ENCODE assay signal across 16 cellular contexts in genomic region chr10:20714979-20715378, GRCh38.
A peak's percentile ranks its signal among the peaks of the same experiment; 100 is the strongest.
DNase-seq lines count a peak whose midpoint lies in the region; ATAC-seq and TF ChIP-seq lines count a peak whose summit lies in the region.
"Had no signal": no experiment of that assay in that cellular context is flagged by ENCODE, and none has a peak within 500 bp of the region (broad histone marks: within the 10 kb centered on the region; RNA-seq: fewer than 3 reads in every experiment).

No MANE protein-coding gene starts in this region.

- no peak overlapping the region for H4K5ac ChIP-seq in H9 (ENCODE audit: insufficient read length, low read depth, low read length)

- H3K27me3 ChIP-seq in H9 (ENCODE audit: insufficient read depth, low read length) (no peaks in the 10 kb centered on the region), trophoblast cell (ENCODE audit: insufficient read depth, low read length) (no peaks in the 10 kb centered on the region), uterus (no peaks in the 10 kb centered on the region)

- no peak overlapping the region for H2BK120ac ChIP-seq in H9 (ENCODE audit: low read depth, low read length, poor library complexity, severe bottlenecking)
- no peak overlapping the region for H2BK120ac ChIP-seq in trophoblast cell (ENCODE audit: insufficient read depth, low read length, poor library complexity)

- no peak overlapping the region for H3K4me2 ChIP-seq in H9 (ENCODE audit: insufficient read depth, insufficient read length, low read length)
- no peak overlapping the region for H3K4me2 ChIP-seq in trophoblast cell (ENCODE audit: low read length)

- H3K23me2 ChIP-seq in H9 (ENCODE audit: insufficient read length, low read depth, low read length, poor library complexity, severe bottlenecking), result no peaks in the 10 kb centered on the region

- TF ChIP-seq CTCF in H9 (conservative IDR thresholded peaks at IDR 0.05) (peak; percentile 26; the same call in 2 of the 3 replicates), chondrocyte (IDR thresholded peaks at IDR 0.05) (peak; percentile 15), uterus (IDR thresholded peaks at IDR 0.05) (no peak)

- H2BK12ac ChIP-seq in H9 (ENCODE audit: insufficient read length, low read depth, low read length) (no peak overlapping the region), trophoblast cell (ENCODE audit: low read length) (no peak overlapping the region)

- H3K27ac Mint-ChIP-seq in H9 (peak overlapping the region in 1 of 3 experiments; percentile 63; a peak in 1 of 7 replicates), chondrocyte (ENCODE audit: unreplicated experiment) (no peak overlapping the region)
- H3K27ac Mint-ChIP-seq: CD8-positive, alpha-beta T cell had no signal

- H2BK15ac ChIP-seq in H9 (ENCODE audit: low read depth, low read length), result no peak overlapping the region

- H3K9ac ChIP-seq in H9 (ENCODE audit: extremely low read depth, insufficient read length, low read length), result no peak overlapping the region
- no peak overlapping the region for H3K9ac ChIP-seq in trophoblast cell (ENCODE audit: low read length)

- H3K79me2 ChIP-seq in H9 (ENCODE audit: insufficient read depth, low read length), result no peaks in the 10 kb centered on the region
- no peaks in the 10 kb centered on the region for H3K79me2 ChIP-seq in trophoblast cell (ENCODE audit: control insufficient read depth, insufficient read depth, low read length, poor library complexity)

- H3K23ac ChIP-seq in H9 (ENCODE audit: insufficient read length, low read depth, low read length), result no peak overlapping the region
- no peak overlapping the region for H3K23ac ChIP-seq in trophoblast cell (ENCODE audit: low read length)

- DNase-seq in H9 (no peak), chondrocyte (ENCODE audit: low spot score) (no peak), trophoblast cell (no peak), uterus (no peak), NOMO-1 (lab: John Stamatoyannopoulos, UW; ENCODE audit: unreplicated experiment in 2 of 2) (no peak)
- DNase-seq: C1 segment of cervical spinal cord; Caco-2; CD8-positive, alpha-beta T cell; DMS153; DMS79; EL; GF-D8; GOT3; HCEC 1CT had no signal

- H3K18ac ChIP-seq in H9 (ENCODE audit: insufficient read length, low read depth, low read length), result no peak overlapping the region
- H3K18ac ChIP-seq in trophoblast cell (ENCODE audit: low read length), result no peak overlapping the region

- H3K4me1 ChIP-seq in H9 (ENCODE audit: insufficient read depth, low read length) (no peaks in the 10 kb centered on the region), trophoblast cell (ENCODE audit: control insufficient read depth in 1 of 2, insufficient read depth in 2 of 2, low read length in 2 of 2) (peaks cover 6 to 7% of the 10 kb centered on the region in 2 experiments), uterus (no peaks in the 10 kb centered on the region)
- H3K4me1 ChIP-seq: Caco-2 had no signal

- H4K91ac ChIP-seq in H9 (ENCODE audit: insufficient read length, low read depth, low read length), result no peak overlapping the region
- H4K91ac ChIP-seq in trophoblast cell (ENCODE audit: low read depth, low read length), result no peak overlapping the region

- no peak overlapping the region for H3K56ac ChIP-seq in H9 (ENCODE audit: insufficient read length, low read depth, low read length)

- no peak for TF ChIP-seq POLR2A in uterus (IDR thresholded peaks at IDR 0.05)

- no CpG with 5 or more reads among the region's 1 CpG for WGBS in H9 (ENCODE audit: extremely low coverage, insufficient read length, low lambda C conversion rate)
- no CpG with 5 or more reads among the region's 1 CpG for WGBS in trophoblast cell (ENCODE audit: extremely low coverage, insufficient coverage, insufficient read length)

- no peaks in the 10 kb centered on the region for H4K20me1 ChIP-seq in H9 (ENCODE audit: control insufficient read depth, insufficient read depth, insufficient read length)

- H3K9me3 ChIP-seq in H9 (ENCODE audit: control insufficient read depth, low read depth, low read length) (no peaks in the 10 kb centered on the region), trophoblast cell (ENCODE audit: insufficient read depth, low read depth, low read length) (no peaks in the 10 kb centered on the region), uterus (no peaks in the 10 kb centered on the region)
- H3K9me3 ChIP-seq: Caco-2 had no signal

- intact Hi-C loops in uterus (cut with DNase I; ENCODE audit: low total_unique reads), result no loop called here

- H2AFZ ChIP-seq in H9 (ENCODE audit: low read length), result no peak overlapping the region
- no peak overlapping the region for H2AFZ ChIP-seq in trophoblast cell (ENCODE audit: insufficient read depth, low read length, poor library complexity)

- no peak overlapping the region for H2AK5ac ChIP-seq in H9 (ENCODE audit: insufficient read length, low read length)
- H2AK5ac ChIP-seq in trophoblast cell (ENCODE audit: low read length), result no peak overlapping the region

- no peak overlapping the region for H2BK20ac ChIP-seq in H9 (ENCODE audit: low read depth, low read length, poor library complexity, severe bottlenecking)

- H3K4me3 Mint-ChIP-seq in H9 (no peak overlapping the region), chondrocyte (ENCODE audit: unreplicated experiment) (no peak overlapping the region)
- H3K4me3 Mint-ChIP-seq: CD8-positive, alpha-beta T cell had no signal

- peaks cover 16 to 26% of the 10 kb centered on the region in 2 experiments for H3K4me1 Mint-ChIP-seq in H9
- H3K4me1 Mint-ChIP-seq in chondrocyte (ENCODE audit: low read depth), result peaks cover 13% of the 10 kb centered on the region

- peaks cover under 1 to 3% of the 10 kb centered on the region in 2 experiments; a peak in 1 of 5 replicates for H3K9me3 Mint-ChIP-seq in H9
- H3K9me3 Mint-ChIP-seq in chondrocyte (ENCODE audit: low read depth), result peaks cover 4% of the 10 kb centered on the region

- H2BK5ac ChIP-seq in H9 (ENCODE audit: insufficient read length, low read length) (no peak overlapping the region), trophoblast cell (ENCODE audit: low read depth, low read length, poor library complexity) (no peak overlapping the region)

- H3K4ac ChIP-seq in H9 (ENCODE audit: low read depth, low read length) (no peak overlapping the region), trophoblast cell (ENCODE audit: low read depth, low read length) (no peak overlapping the region)

- H3K79me1 ChIP-seq in H9 (ENCODE audit: insufficient read depth, low read depth, low read length, poor library complexity, severe bottlenecking) (no peaks in the 10 kb centered on the region), trophoblast cell (ENCODE audit: low read length) (peaks cover 1% of the 10 kb centered on the region)

- H3K14ac ChIP-seq in H9 (ENCODE audit: insufficient read depth, low read length) (no peak overlapping the region), trophoblast cell (ENCODE audit: low read length) (no peak overlapping the region)

- H3K27me3 Mint-ChIP-seq in H9 (ENCODE audit: low read depth) (peaks cover 12% of the 10 kb centered on the region), chondrocyte (ENCODE audit: low read depth) (no peaks in the 10 kb centered on the region)

- H4K8ac ChIP-seq in H9 (replicated peaks; ENCODE audit: insufficient read length, low read depth, low read length) (no peak overlapping the region), trophoblast cell (ENCODE audit: low read depth, low read length) (no peak overlapping the region)

- no peak overlapping the region for H3K4me3 ChIP-seq in trophoblast cell (ENCODE audit: low read depth, low read length)
- H3K4me3 ChIP-seq in uterus, result no peak overlapping the region

- ATAC-seq in GM19395 (IDR thresholded peaks at IDR 0.05; ENCODE audit: unreplicated experiment) (no peak), GM18519 (IDR thresholded peaks at IDR 0.05; ENCODE audit: low FRiP score, unreplicated experiment) (no peak)
- ATAC-seq: CD8-positive, alpha-beta T cell had no signal

- H3K27ac ChIP-seq in H9 (ENCODE audit: insufficient read length, low read depth, low read length) (no peak overlapping the region), trophoblast cell (ENCODE audit: low read depth, low read length) (no peak overlapping the region), uterus (no peak overlapping the region)

- no peak overlapping the region for H3T11ph ChIP-seq in H9 (ENCODE audit: low read length)

- H3K36me3 ChIP-seq in trophoblast cell (ENCODE audit: control insufficient read depth in 1 of 2, insufficient read depth in 2 of 2, low read length in 2 of 2) (no peaks in the 10 kb centered on the region), uterus (no peaks in the 10 kb centered on the region)

- H3K36me3 Mint-ChIP-seq in H9 (ENCODE audit: insufficient read depth in 1 of 3, low read depth in 3 of 3) (no peaks in the 10 kb centered on the region; a peak in 1 of 7 replicates), chondrocyte (ENCODE audit: low read depth) (peaks cover 2% of the 10 kb centered on the region)
- H3K36me3 Mint-ChIP-seq: CD8-positive, alpha-beta T cell had no signal

- peak overlapping the region; percentile 31 for H4K12ac ChIP-seq in trophoblast cell (ENCODE audit: low read depth, low read length)

Comparison
In these comparisons a context has a peak if more than half of its experiments do, and no peak if none do; other contexts are left out.
1. CTCF ChIP-seq: peak in H9 (single experiment) and chondrocyte (single experiment); none in uterus (0 of 4).